In the genomic region with DNA sequence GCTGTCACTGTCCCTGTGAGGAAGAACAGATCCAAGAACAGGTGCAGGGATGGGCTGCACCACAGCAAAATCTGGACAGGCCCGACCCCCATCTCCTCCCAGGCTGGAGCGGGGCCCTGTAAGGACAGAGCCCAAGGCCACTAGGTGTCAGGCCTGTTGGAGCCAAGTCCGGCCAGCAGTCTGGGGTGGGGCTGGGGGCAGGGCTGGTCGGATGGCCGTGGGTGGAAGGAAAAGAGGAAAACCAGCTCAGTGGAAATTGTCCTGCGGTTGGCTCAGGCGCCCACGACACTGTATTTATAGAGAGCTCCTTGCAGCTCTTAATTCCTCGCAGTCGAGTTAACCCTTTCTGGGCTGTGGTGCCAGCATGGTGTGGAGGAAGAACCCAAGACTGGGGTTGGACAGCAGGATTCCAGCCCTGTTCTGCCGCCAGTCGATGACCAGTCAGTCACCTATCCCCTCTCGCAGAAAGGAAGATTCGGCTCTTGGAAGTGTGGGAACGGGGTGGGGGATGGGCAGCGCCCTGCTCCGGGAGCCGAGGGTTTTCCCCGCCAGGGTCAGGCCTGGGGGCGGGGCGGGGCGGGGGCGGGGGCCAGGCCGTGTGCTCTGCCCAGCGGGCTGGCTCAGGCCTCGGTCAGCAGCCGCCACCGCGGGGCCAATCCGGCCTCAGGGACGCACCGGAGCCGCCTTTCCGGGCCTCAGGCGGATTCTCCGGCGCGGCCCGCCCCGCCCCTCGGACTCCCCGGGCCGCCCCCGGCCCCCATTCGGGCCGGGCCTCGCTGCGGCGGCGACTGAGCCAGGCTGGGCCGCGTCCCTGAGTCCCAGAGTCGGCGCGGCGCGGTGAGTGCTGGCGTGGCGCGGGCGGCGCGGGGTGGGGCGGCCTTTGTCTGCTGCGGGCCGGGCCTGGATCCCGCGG, we compare ENCODE assay signal across 1 cellular context.
TF ChIP-seq lines count a peak whose summit lies in the region.

CD276 (plus strand) TSS at position 760 of the 913 bp plus-strand sequence. CDS start 15,257 bp downstream, outside the sequence.

TF ChIP-seq in HepG2, 621 proteins besides CTCF, POLR2A, EP300 and RAD21 (continued from another document and continues in another):
- TF ChIP-seq, protein P1, sequence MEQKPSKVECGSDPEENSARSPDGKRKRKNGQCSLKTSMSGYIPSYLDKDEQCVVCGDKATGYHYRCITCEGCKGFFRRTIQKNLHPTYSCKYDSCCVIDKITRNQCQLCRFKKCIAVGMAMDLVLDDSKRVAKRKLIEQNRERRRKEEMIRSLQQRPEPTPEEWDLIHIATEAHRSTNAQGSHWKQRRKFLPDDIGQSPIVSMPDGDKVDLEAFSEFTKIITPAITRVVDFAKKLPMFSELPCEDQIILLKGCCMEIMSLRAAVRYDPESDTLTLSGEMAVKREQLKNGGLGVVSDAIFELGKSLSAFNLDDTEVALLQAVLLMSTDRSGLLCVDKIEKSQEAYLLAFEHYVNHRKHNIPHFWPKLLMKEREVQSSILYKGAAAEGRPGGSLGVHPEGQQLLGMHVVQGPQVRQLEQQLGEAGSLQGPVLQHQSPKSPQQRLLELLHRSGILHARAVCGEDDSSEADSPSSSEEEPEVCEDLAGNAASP (CRISPR knock-in tag; IDR thresholded peaks at IDR 0.05; ENCODE audit: borderline replicate concordance), result peak; percentile 88; the same call in 1 of the 2 replicates
- TF ChIP-seq, protein P2, sequence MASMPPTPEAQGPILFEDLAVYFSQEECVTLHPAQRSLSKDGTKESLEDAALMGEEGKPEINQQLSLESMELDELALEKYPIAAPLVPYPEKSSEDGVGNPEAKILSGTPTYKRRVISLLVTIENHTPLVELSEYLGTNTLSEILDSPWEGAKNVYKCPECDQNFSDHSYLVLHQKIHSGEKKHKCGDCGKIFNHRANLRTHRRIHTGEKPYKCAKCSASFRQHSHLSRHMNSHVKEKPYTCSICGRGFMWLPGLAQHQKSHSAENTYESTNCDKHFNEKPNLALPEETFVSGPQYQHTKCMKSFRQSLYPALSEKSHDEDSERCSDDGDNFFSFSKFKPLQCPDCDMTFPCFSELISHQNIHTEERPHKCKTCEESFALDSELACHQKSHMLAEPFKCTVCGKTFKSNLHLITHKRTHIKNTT (CRISPR knock-in tag; IDR thresholded peaks at IDR 0.05), result no peak
- TF ChIP-seq ZNF432 (CRISPR knock-in tag; IDR thresholded peaks at IDR 0.05; ENCODE audit: borderline replicate concordance), result no peak
- no peak for TF ChIP-seq POLR2G (IDR thresholded peaks at IDR 0.05; ENCODE audit: low read depth, low read length)
- TF ChIP-seq ZSCAN21 (CRISPR knock-in tag; IDR thresholded peaks at IDR 0.05; ENCODE audit: borderline replicate concordance), result no peak; the same call in 1 of the 2 replicates
- no peak for TF ChIP-seq HCFC1 (IDR thresholded peaks at IDR 0.05; ENCODE audit: low read depth, low read length)
- no peak for TF ChIP-seq SP4 (CRISPR knock-in tag; IDR thresholded peaks at IDR 0.05)
- peak; percentile 26; the same call in 1 of the 2 replicates for TF ChIP-seq RXRB (CRISPR knock-in tag; IDR thresholded peaks at IDR 0.05; ENCODE audit: borderline replicate concordance)
- TF ChIP-seq CBX5 (CRISPR knock-in tag; IDR thresholded peaks at IDR 0.05; ENCODE audit: borderline replicate concordance), result no peak
- TF ChIP-seq ZNF138 (CRISPR knock-in tag; IDR thresholded peaks at IDR 0.05; ENCODE audit: low read depth), result no peak
- no peak for TF ChIP-seq ZNF101 (CRISPR knock-in tag; IDR thresholded peaks at IDR 0.05; ENCODE audit: borderline replicate concordance, low read depth)
- no peak for TF ChIP-seq NONO (IDR thresholded peaks at IDR 0.05)
- peak; percentile 40 for TF ChIP-seq NONO (CRISPR knock-in tag; conservative IDR thresholded peaks at IDR 0.05)
- TF ChIP-seq IRF2 (CRISPR knock-in tag; IDR thresholded peaks at IDR 0.05), result 0 out of 2 replicates have a peak, but pooled peaks have one; percentile 29
- no peak for TF ChIP-seq TCF12 (IDR thresholded peaks at IDR 0.05)
- TF ChIP-seq TCF12 (CRISPR knock-in tag; IDR thresholded peaks at IDR 0.05), result no peak
- TF ChIP-seq GABPB1 (CRISPR knock-in tag; IDR thresholded peaks at IDR 0.05), result no peak
- no peak for TF ChIP-seq PBX3 (CRISPR knock-in tag; IDR thresholded peaks at IDR 0.05; ENCODE audit: borderline replicate concordance)
- TF ChIP-seq HOXA3 (CRISPR knock-in tag; IDR thresholded peaks at IDR 0.05), result no peak
- TF ChIP-seq KLF11 (CRISPR knock-in tag; IDR thresholded peaks at IDR 0.05), result no peak
- TF ChIP-seq ZNF788 (CRISPR knock-in tag; IDR thresholded peaks at IDR 0.05; ENCODE audit: borderline replicate concordance), result no peak
- TF ChIP-seq ZFP41 (CRISPR knock-in tag; IDR thresholded peaks at IDR 0.05; ENCODE audit: borderline replicate concordance), result no peak
- no peak for TF ChIP-seq ZNF713 (CRISPR knock-in tag; IDR thresholded peaks at IDR 0.05)
- no peak for TF ChIP-seq SRSF1 (optimal IDR thresholded peaks at IDR 0.05; ENCODE audit: low read depth, low read length)
- TF ChIP-seq ZNF615 (CRISPR knock-in tag; IDR thresholded peaks at IDR 0.05; ENCODE audit: borderline replicate concordance), result no peak
- TF ChIP-seq EHMT2 (IDR thresholded peaks at IDR 0.05; ENCODE audit: borderline replicate concordance, low read depth, low read length), result no peak
- no peak for TF ChIP-seq ZNF543 (CRISPR knock-in tag; IDR thresholded peaks at IDR 0.05)
- TF ChIP-seq RNF219 (CRISPR knock-in tag; IDR thresholded peaks at IDR 0.05), result no peak
- no peak for TF ChIP-seq TSC22D2 (CRISPR knock-in tag; IDR thresholded peaks at IDR 0.05; ENCODE audit: borderline replicate concordance)
- TF ChIP-seq KLF6 (CRISPR knock-in tag; IDR thresholded peaks at IDR 0.05), result no peak
- TF ChIP-seq, protein P3, sequence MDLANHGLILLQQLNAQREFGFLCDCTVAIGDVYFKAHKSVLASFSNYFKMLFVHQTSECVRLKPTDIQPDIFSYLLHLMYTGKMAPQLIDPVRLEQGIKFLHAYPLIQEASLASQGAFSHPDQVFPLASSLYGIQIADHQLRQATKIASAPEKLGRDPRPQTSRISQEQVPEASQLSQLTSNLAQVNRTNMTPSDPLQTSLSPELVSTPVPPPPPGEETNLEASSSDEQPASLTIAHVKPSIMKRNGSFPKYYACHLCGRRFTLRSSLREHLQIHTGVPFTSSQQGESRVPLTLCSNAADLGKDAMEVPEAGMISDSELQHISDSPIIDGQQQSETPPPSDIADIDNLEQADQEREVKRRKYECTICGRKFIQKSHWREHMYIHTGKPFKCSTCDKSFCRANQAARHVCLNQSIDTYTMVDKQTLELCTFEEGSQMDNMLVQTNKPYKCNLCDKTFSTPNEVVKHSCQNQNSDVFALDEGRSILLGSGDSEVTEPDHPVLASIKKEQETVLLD (CRISPR knock-in tag; IDR thresholded peaks at IDR 0.05; ENCODE audit: low read depth), result peak; percentile 76
- no peak for TF ChIP-seq SMAD3 (CRISPR knock-in tag; IDR thresholded peaks at IDR 0.05)
- TF ChIP-seq SATB2 (CRISPR knock-in tag; IDR thresholded peaks at IDR 0.05), result no peak
- no peak for TF ChIP-seq FIP1L1 (IDR thresholded peaks at IDR 0.05; ENCODE audit: borderline replicate concordance, insufficient read depth, low read depth, low read length)
- TF ChIP-seq, protein P4, sequence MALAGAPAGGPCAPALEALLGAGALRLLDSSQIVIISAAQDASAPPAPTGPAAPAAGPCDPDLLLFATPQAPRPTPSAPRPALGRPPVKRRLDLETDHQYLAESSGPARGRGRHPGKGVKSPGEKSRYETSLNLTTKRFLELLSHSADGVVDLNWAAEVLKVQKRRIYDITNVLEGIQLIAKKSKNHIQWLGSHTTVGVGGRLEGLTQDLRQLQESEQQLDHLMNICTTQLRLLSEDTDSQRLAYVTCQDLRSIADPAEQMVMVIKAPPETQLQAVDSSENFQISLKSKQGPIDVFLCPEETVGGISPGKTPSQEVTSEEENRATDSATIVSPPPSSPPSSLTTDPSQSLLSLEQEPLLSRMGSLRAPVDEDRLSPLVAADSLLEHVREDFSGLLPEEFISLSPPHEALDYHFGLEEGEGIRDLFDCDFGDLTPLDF (CRISPR knock-in tag; IDR thresholded peaks at IDR 0.05), result no peak
- no peak for TF ChIP-seq RARG (CRISPR knock-in tag; IDR thresholded peaks at IDR 0.05; ENCODE audit: low read depth)
- no peak for TF ChIP-seq KMT2B (CRISPR knock-in tag; IDR thresholded peaks at IDR 0.05)
- no peak for TF ChIP-seq TRIM24 (CRISPR knock-in tag; IDR thresholded peaks at IDR 0.05)
- no peak for TF ChIP-seq FOXC1 (CRISPR knock-in tag; IDR thresholded peaks at IDR 0.05; ENCODE audit: borderline replicate concordance)
- TF ChIP-seq ATF7 (IDR thresholded peaks at IDR 0.05), result no peak
- no peak for TF ChIP-seq ATF7 (CRISPR knock-in tag; IDR thresholded peaks at IDR 0.05)
- no peak; the same call in 1 of the 2 replicates for TF ChIP-seq JDP2 (CRISPR knock-in tag; IDR thresholded peaks at IDR 0.05; ENCODE audit: borderline replicate concordance)
- TF ChIP-seq ATRX (CRISPR knock-in tag; IDR thresholded peaks at IDR 0.05; ENCODE audit: borderline replicate concordance), result no peak
- TF ChIP-seq, protein P5, sequence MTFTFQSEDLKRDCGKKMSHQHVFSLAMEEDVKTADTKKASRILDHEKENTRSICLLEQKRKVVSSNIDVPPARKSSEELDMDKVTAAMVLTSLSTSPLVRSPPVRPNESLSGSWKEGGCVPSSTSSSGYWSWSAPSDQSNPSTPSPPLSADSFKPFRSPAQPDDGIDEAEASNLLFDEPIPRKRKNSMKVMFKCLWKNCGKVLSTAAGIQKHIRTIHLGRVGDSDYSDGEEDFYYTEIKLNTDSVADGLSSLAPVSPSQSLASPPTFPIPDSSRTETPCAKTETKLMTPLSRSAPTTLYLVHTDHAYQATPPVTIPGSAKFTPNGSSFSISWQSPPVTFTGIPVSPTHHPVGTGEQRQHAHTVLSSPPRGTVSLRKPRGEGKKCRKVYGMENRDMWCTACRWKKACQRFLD (CRISPR knock-in tag; IDR thresholded peaks at IDR 0.05; ENCODE audit: borderline replicate concordance), result no peak
- TF ChIP-seq AKAP8 (CRISPR knock-in tag; IDR thresholded peaks at IDR 0.05), result no peak
- TF ChIP-seq TIGD3 (CRISPR knock-in tag; IDR thresholded peaks at IDR 0.05; ENCODE audit: borderline replicate concordance), result no peak
- TF ChIP-seq, protein P6, sequence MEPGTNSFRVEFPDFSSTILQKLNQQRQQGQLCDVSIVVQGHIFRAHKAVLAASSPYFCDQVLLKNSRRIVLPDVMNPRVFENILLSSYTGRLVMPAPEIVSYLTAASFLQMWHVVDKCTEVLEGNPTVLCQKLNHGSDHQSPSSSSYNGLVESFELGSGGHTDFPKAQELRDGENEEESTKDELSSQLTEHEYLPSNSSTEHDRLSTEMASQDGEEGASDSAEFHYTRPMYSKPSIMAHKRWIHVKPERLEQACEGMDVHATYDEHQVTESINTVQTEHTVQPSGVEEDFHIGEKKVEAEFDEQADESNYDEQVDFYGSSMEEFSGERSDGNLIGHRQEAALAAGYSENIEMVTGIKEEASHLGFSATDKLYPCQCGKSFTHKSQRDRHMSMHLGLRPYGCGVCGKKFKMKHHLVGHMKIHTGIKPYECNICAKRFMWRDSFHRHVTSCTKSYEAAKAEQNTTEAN (CRISPR knock-in tag; conservative IDR thresholded peaks at IDR 0.05), result no peak
- TF ChIP-seq ISL2 (CRISPR knock-in tag; IDR thresholded peaks at IDR 0.05), result no peak
- TF ChIP-seq, protein P7, sequence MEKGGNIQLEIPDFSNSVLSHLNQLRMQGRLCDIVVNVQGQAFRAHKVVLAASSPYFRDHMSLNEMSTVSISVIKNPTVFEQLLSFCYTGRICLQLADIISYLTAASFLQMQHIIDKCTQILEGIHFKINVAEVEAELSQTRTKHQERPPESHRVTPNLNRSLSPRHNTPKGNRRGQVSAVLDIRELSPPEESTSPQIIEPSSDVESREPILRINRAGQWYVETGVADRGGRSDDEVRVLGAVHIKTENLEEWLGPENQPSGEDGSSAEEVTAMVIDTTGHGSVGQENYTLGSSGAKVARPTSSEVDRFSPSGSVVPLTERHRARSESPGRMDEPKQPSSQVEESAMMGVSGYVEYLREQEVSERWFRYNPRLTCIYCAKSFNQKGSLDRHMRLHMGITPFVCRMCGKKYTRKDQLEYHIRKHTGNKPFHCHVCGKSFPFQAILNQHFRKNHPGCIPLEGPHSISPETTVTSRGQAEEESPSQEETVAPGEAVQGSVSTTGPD (CRISPR knock-in tag; IDR thresholded peaks at IDR 0.05), result no peak
- TF ChIP-seq ZNF10 (CRISPR knock-in tag; IDR thresholded peaks at IDR 0.05; ENCODE audit: borderline replicate concordance, low read depth), result no peak
- peak; percentile 69; the same call in 1 of the 2 replicates for TF ChIP-seq RBFOX2 (IDR thresholded peaks at IDR 0.05; ENCODE audit: low read depth, low read length)
- no peak; the same call in 1 of the 2 replicates for TF ChIP-seq ZNF616 (CRISPR knock-in tag; IDR thresholded peaks at IDR 0.05; ENCODE audit: low read depth)
- no peak for TF ChIP-seq RFX3 (CRISPR knock-in tag; IDR thresholded peaks at IDR 0.05)
- TF ChIP-seq HOXA5 (CRISPR knock-in tag; IDR thresholded peaks at IDR 0.05), result no peak
- TF ChIP-seq SP2 (CRISPR knock-in tag; IDR thresholded peaks at IDR 0.05), result 0 out of 2 replicates have a peak, but pooled peaks have one; percentile 14
- no peak for TF ChIP-seq SALL2 (CRISPR knock-in tag; IDR thresholded peaks at IDR 0.05)
